ENCODE assay signal across 18 cellular contexts in genomic region chr7:13092708-13093005, GRCh38.
DNase-seq lines count a peak whose midpoint lies in the region; ATAC-seq, FAIRE-seq and TF ChIP-seq lines count a peak whose summit lies in the region.
"Had no signal": no experiment of that assay in that cellular context is flagged by ENCODE, and none has a peak within 500 bp of the region (broad histone marks: within the 10 kb centered on the region; RNA-seq: fewer than 3 reads in every experiment).

No MANE protein-coding gene starts in this region.

- WGBS in right lobe of liver (ENCODE audit: insufficient coverage, low coverage, low lambda C conversion rate, missing lambda C conversion rate): 45% methylated on average over 2 of the region's 2 CpGs
- WGBS in HepG2 (ENCODE audit: low lambda C conversion rate): 10% methylated on average over 2 of the region's 2 CpGs
- WGBS in small intestine, 3 donors: 65 to 89% (median 80%) methylated on average over 2 of the region's 2 CpGs

- H4K20me1 ChIP-seq in HepG2 (ENCODE audit: insufficient read depth, low read length): no peaks in the 10 kb centered on the region

- H3K9me3 Mint-ChIP-seq in endothelial cell (ENCODE audit: unreplicated experiment): peaks cover 3% of the 10 kb centered on the region
- H3K9me3 Mint-ChIP-seq: GM23338, H9 had no signal

- H3K36me3 ChIP-seq in right lobe of liver (no peaks in the 10 kb centered on the region), HepG2 (replicated peaks in 1 of 2; ENCODE audit: control insufficient read depth in 1 of 2, insufficient read depth in 2 of 2, low read length in 2 of 2) (no peaks in the 10 kb centered on the region), left ventricle myocardium inferior (no peaks in the 10 kb centered on the region), small intestine (ENCODE audit: control insufficient read depth in 2 of 2, insufficient read depth in 2 of 2, low read length in 2 of 2) (no peaks in the 10 kb centered on the region)

- no peak for TF ChIP-seq CTCF in right lobe of liver (IDR thresholded peaks at IDR 0.05)
- no peak for TF ChIP-seq CTCF in HepG2 (CRISPR knock-in tag; IDR thresholded peaks at IDR 0.05)
- TF ChIP-seq CTCF in endothelial cell (IDR thresholded peaks at IDR 0.05; ENCODE audit: unreplicated experiment): no peak
- no peak for TF ChIP-seq CTCF in left ventricle myocardium inferior (IDR thresholded peaks at IDR 0.05; ENCODE audit: borderline replicate concordance)

- ATAC-seq in right lobe of liver (peak; percentile 4 to 72 (median 28)), HepG2 (no peak), left lobe of liver (peak; percentile 28)
- ATAC-seq: GM23338, HCT116 had no signal

- H3K27me3 Mint-ChIP-seq in endothelial cell (ENCODE audit: unreplicated experiment): peaks cover 1% of the 10 kb centered on the region

- DNase-seq in right lobe of liver (no peak), HepG2 (ENCODE audit: low spot score) (no peak), endothelial cell (ENCODE audit: low spot score) (no peak), left lobe of liver (ENCODE audit: low spot score) (no peak), left ventricle myocardium inferior (no peak), small intestine (no peak), SW 1271 (lab: John Stamatoyannopoulos, UW) (no peak)
- DNase-seq: C1 segment of cervical spinal cord; Calu3; CD4-positive, alpha-beta memory T cell; DMS53; DMS79 treated with DMSO at 0.1 percent for 48 hours; GF-D8; H9 had no signal

- H3K4me1 Mint-ChIP-seq in endothelial cell (ENCODE audit: unreplicated experiment): peaks cover 33% of the 10 kb centered on the region
- H3K4me1 Mint-ChIP-seq: CD4-positive, alpha-beta memory T cell; GM23338; H9 had no signal

- CTCF ChIA-PET in HepG2 (lab: Yijun Ruan, JAX; ENCODE audit: low intra/inter-chr PET ratio, low total read pairs): no interaction called here

- H3K9me3 ChIP-seq in right lobe of liver (no peaks in the 10 kb centered on the region), HepG2 (ENCODE audit: low read length) (no peaks in the 10 kb centered on the region), left ventricle myocardium inferior (replicated peaks) (no peaks in the 10 kb centered on the region), small intestine (ENCODE audit: control insufficient read depth, low read depth) (no peaks in the 10 kb centered on the region)

- H3K4me1 ChIP-seq in right lobe of liver (peaks cover 0 to 29% (median 9%) of the 10 kb centered on the region in 4 donors), HepG2 (ENCODE audit: insufficient read depth, low read length) (no peaks in the 10 kb centered on the region; the same call in 1 of the 2 replicates), left ventricle myocardium inferior (peaks cover 9% of the 10 kb centered on the region), small intestine (ENCODE audit: control insufficient read depth in 2 of 2, insufficient read depth in 1 of 2, low read depth in 1 of 2, low read length in 1 of 2) (no peaks in the 10 kb centered on the region)

- H3K79me2 ChIP-seq in HepG2 (ENCODE audit: insufficient read depth, low read length): no peaks in the 10 kb centered on the region

- POLR2A ChIA-PET in HepG2 (lab: Yijun Ruan, JAX): no interaction called here

- H3K4me3 Mint-ChIP-seq in endothelial cell (ENCODE audit: unreplicated experiment): peak overlapping the region; percentile 49
- H3K4me3 Mint-ChIP-seq: CD4-positive, alpha-beta memory T cell; GM23338; H9 had no signal

- peak overlapping the region; percentile 84 for H3K27ac Mint-ChIP-seq in endothelial cell (ENCODE audit: unreplicated experiment)
- H3K27ac Mint-ChIP-seq: CD4-positive, alpha-beta memory T cell; GM23338; H9 had no signal

- H2AFZ ChIP-seq in HepG2 (ENCODE audit: low read length): no peak overlapping the region
- H2AFZ ChIP-seq: GM23338 had no signal

- no peak for TF ChIP-seq RAD21 in HepG2 (CRISPR knock-in tag; IDR thresholded peaks at IDR 0.05)

- no peak for TF ChIP-seq POLR2A in right lobe of liver (IDR thresholded peaks at IDR 0.05)
- no peak for TF ChIP-seq POLR2A in HepG2 (IDR thresholded peaks at IDR 0.05; ENCODE audit: insufficient read depth in 1 of 2, low read depth in 2 of 2, low read length in 2 of 2)

- FAIRE-seq in HepG2 (lab: Jason Lieb, UNC) (no peak), small intestine (lab: Jason Lieb, UNC) (no peak)
- FAIRE-seq: GM12891, GM18507 had no signal

- H3K36me3 Mint-ChIP-seq in endothelial cell (ENCODE audit: low read depth, unreplicated experiment): no peaks in the 10 kb centered on the region
- H3K36me3 Mint-ChIP-seq: CD4-positive, alpha-beta memory T cell had no signal

- H3K27me3 ChIP-seq in right lobe of liver (no peaks in the 10 kb centered on the region), HepG2 (ENCODE audit: control insufficient read depth in 1 of 2, insufficient read depth in 2 of 2, low read length in 2 of 2) (no peaks in the 10 kb centered on the region), left ventricle myocardium inferior (ENCODE audit: low read depth) (no peaks in the 10 kb centered on the region), small intestine (ENCODE audit: control insufficient read depth in 2 of 2, insufficient read depth in 2 of 2, low read length in 2 of 2) (no peaks in the 10 kb centered on the region)

- no TSS peak for BruUV-seq in HepG2 (replicated peaks; lab: Mats Ljungman, UMichigan)

- no peak overlapping the region for H3K4me3 ChIP-seq in right lobe of liver
- no peak overlapping the region for H3K4me3 ChIP-seq in HepG2 (replicated peaks in 1 of 3; ENCODE audit: insufficient read depth in 1 of 3, low read depth in 2 of 3, low read length in 3 of 3)
- H3K4me3 ChIP-seq in left ventricle myocardium inferior: no peak overlapping the region
- no peak overlapping the region for H3K4me3 ChIP-seq in small intestine (ENCODE audit: low read depth in 1 of 2, low read length in 2 of 2)
- H3K4me3 ChIP-seq: GM23338 had no signal

- in situ Hi-C loops in HepG2 (cut with HindIII; ENCODE audit: extremely low pct_ligation_motif_present, low pct_unique_long_range_greater_than_20kb): no loop called here

- TF ChIP-seq EP300 in HepG2 (IDR thresholded peaks at IDR 0.05; ENCODE audit: low read depth in 2 of 2, low read length in 2 of 2) (no peak), HepG2 (CRISPR knock-in tag; IDR thresholded peaks at IDR 0.05; ENCODE audit: borderline replicate concordance) (no peak)

- H3K27ac ChIP-seq in right lobe of liver (no peak overlapping the region), HepG2 (ENCODE audit: extremely low read length, insufficient read depth, low read length) (no peak overlapping the region), left ventricle myocardium inferior (replicated peaks) (no peak overlapping the region), small intestine (ENCODE audit: low read depth in 1 of 2, low read length in 1 of 2) (no peak overlapping the region)

- intact Hi-C loops in right lobe of liver (cut with DNase I): no loop called here
- intact Hi-C loops in HepG2 (cut with micrococcal nuclease; ENCODE audit: unreplicated experiment): no loop called here
- intact Hi-C loops in left ventricle myocardium inferior (cut with micrococcal nuclease): no loop called here

- H3K9ac ChIP-seq in HepG2 (ENCODE audit: insufficient read depth, low read depth, low read length): no peak overlapping the region

- H3K4me2 ChIP-seq in HepG2 (ENCODE audit: low read depth, low read length): no peak overlapping the region
- H3K4me2 ChIP-seq: GM23338 had no signal

TF ChIP-seq in HepG2, 621 proteins besides CTCF, POLR2A, EP300 and RAD21 (continues in another document):
- TF ChIP-seq ZNF136 (CRISPR knock-in tag; IDR thresholded peaks at IDR 0.05; ENCODE audit: low read depth) (no peak), FOXA3 (CRISPR knock-in tag; IDR thresholded peaks at IDR 0.05) (no peak), ZNF224 (CRISPR knock-in tag; IDR thresholded peaks at IDR 0.05) (no peak), ZNF580 (CRISPR knock-in tag; IDR thresholded peaks at IDR 0.05; ENCODE audit: borderline replicate concordance, low read depth) (no peak), DZIP1 (CRISPR knock-in tag; IDR thresholded peaks at IDR 0.05) (no peak)
